Comparison of ENCODE assay signal across 22 cellular contexts in genomic region chr6:157157228-157157627, GRCh38.
DNase-seq lines count a peak whose midpoint lies in the region; ATAC-seq, FAIRE-seq and TF ChIP-seq lines count a peak whose summit lies in the region.
"Had no signal": no experiment of that assay in that cellular context is flagged by ENCODE, and none has a peak within 500 bp of the region (broad histone marks: within the 10 kb centered on the region; RNA-seq: fewer than 3 reads in every experiment).

No MANE protein-coding gene starts in this region.

- H3K36me3 Mint-ChIP-seq in stimulated activated naive B cell treated with anti-CD40 and anti-IgM and Interleukin-4, amounts not matched to agents 10 μg/mL and 1 μg/mL and 100 μg/mL, for 72 hours: peaks cover 27 to 48% of the 10 kb centered on the region in 2 donors
- H3K36me3 Mint-ChIP-seq in activated CD4-positive, alpha-beta T cell treated with anti-CD3 and anti-CD28 coated beads, Interleukin-2, amount 10 ng/mL, durations not matched to agents 24 days and 14 days (ENCODE audit: low read depth): peaks cover 21% of the 10 kb centered on the region

- ATAC-seq in HepG2: no peak
- no peak for ATAC-seq in right lobe of liver
- ATAC-seq in stimulated activated naive B cell treated with anti-CD40 and anti-IgM and Interleukin-4, amounts not matched to agents 10 μg/mL and 1 μg/mL and 100 μg/mL, for 72 hours (replicated peaks): no peak
- ATAC-seq in HG02870 (IDR thresholded peaks at IDR 0.05; ENCODE audit: unreplicated experiment): no peak
- ATAC-seq: effector memory CD8-positive, alpha-beta T cell; GM12878; left colon had no signal

- no peaks in the 10 kb centered on the region for H3K27me3 ChIP-seq in HepG2 (ENCODE audit: control insufficient read depth in 1 of 2, insufficient read depth in 2 of 2, low read length in 2 of 2)
- no peaks in the 10 kb centered on the region for H3K27me3 ChIP-seq in right lobe of liver
- H3K27me3 ChIP-seq: BLaER1, tibial artery had no signal

- FAIRE-seq in HepG2 (lab: Jason Lieb, UNC): no peak
- FAIRE-seq: GM12878, GM19239, small intestine had no signal

- H3K4me1 Mint-ChIP-seq in stimulated activated naive B cell treated with anti-CD40 and anti-IgM and Interleukin-4, amounts not matched to agents 10 μg/mL and 1 μg/mL and 100 μg/mL, for 72 hours: no peaks in the 10 kb centered on the region
- H3K4me1 Mint-ChIP-seq in activated CD4-positive, alpha-beta T cell treated with anti-CD3 and anti-CD28 coated beads, Interleukin-2, amount 10 ng/mL, durations not matched to agents 24 days and 14 days: peaks cover 6% of the 10 kb centered on the region
- H3K4me1 Mint-ChIP-seq: activated CD4-positive, alpha-beta T cell treated with anti-CD3 and anti-CD28 coated beads, Interleukin-2, amount 10 ng/mL, durations not matched to agents 7 days and 5 days had no signal

- H3K9me3 ChIP-seq in HepG2 (ENCODE audit: low read length) (no peaks in the 10 kb centered on the region), right lobe of liver (no peaks in the 10 kb centered on the region)
- H3K9me3 ChIP-seq: BLaER1, tibial artery had no signal

- no peak overlapping the region for H3K9ac ChIP-seq in HepG2 (ENCODE audit: insufficient read depth, low read depth, low read length)
- H3K9ac ChIP-seq: BLaER1 had no signal

- in situ Hi-C loops in HepG2 (cut with HindIII; ENCODE audit: extremely low pct_ligation_motif_present, low pct_unique_long_range_greater_than_20kb): no loop called here

- H3K27ac ChIP-seq in HepG2 (ENCODE audit: extremely low read length, insufficient read depth, low read length) (no peak overlapping the region), right lobe of liver (no peak overlapping the region)
- H3K27ac ChIP-seq: BLaER1, tibial artery had no signal

- H2AFZ ChIP-seq in HepG2 (ENCODE audit: low read length): no peak overlapping the region

- CTCF ChIA-PET in HepG2 (lab: Yijun Ruan, JAX; ENCODE audit: low intra/inter-chr PET ratio, low total read pairs): no interaction called here

- TF ChIP-seq RAD21 in HepG2 (CRISPR knock-in tag; IDR thresholded peaks at IDR 0.05): no peak

- no peak overlapping the region for H3K4me3 Mint-ChIP-seq in stimulated activated naive B cell treated with anti-CD40 and anti-IgM and Interleukin-4, amounts not matched to agents 10 μg/mL and 1 μg/mL and 100 μg/mL, for 72 hours
- H3K4me3 Mint-ChIP-seq in activated CD4-positive, alpha-beta T cell treated with anti-CD3 and anti-CD28 coated beads, Interleukin-2, amount 10 ng/mL, durations not matched to agents 24 days and 14 days: no peak overlapping the region
- H3K4me3 Mint-ChIP-seq: activated CD4-positive, alpha-beta T cell treated with anti-CD3 and anti-CD28 coated beads, Interleukin-2, amount 10 ng/mL, durations not matched to agents 7 days and 5 days; brain; effector memory CD8-positive, alpha-beta T cell; stimulated activated naive CD8-positive, alpha-beta T cell treated with anti-CD3 and anti-CD28 coated beads, Interleukin-15, Interleukin-2, amounts not matched to agents 100 ng/mL and 50 ng/mL, for 24 hours had no signal

- TF ChIP-seq POLR2A in HepG2 (IDR thresholded peaks at IDR 0.05; ENCODE audit: insufficient read depth in 1 of 2, low read depth in 2 of 2, low read length in 2 of 2) (no peak), right lobe of liver (IDR thresholded peaks at IDR 0.05) (no peak)

- no peak overlapping the region for H3K4me2 ChIP-seq in HepG2 (ENCODE audit: low read depth, low read length)
- H3K4me2 ChIP-seq: BLaER1 had no signal

- 97% methylated on average over 10 of the region's 10 CpGs for WGBS in HepG2 (ENCODE audit: low lambda C conversion rate)
- 95% methylated on average over 10 of the region's 10 CpGs for WGBS in right lobe of liver (ENCODE audit: insufficient coverage, low coverage, low lambda C conversion rate, missing lambda C conversion rate)

- TF ChIP-seq CTCF in HepG2 (CRISPR knock-in tag; IDR thresholded peaks at IDR 0.05): no peak
- no peak for TF ChIP-seq CTCF in right lobe of liver (IDR thresholded peaks at IDR 0.05)

- no peak overlapping the region for H3K4me3 ChIP-seq in HepG2 (replicated peaks in 1 of 3; ENCODE audit: insufficient read depth in 1 of 3, low read depth in 2 of 3, low read length in 3 of 3)
- no peak overlapping the region for H3K4me3 ChIP-seq in right lobe of liver
- H3K4me3 ChIP-seq: BLaER1, GM12878, tibial artery had no signal

- H3K36me3 ChIP-seq in HepG2 (replicated peaks in 1 of 2; ENCODE audit: control insufficient read depth in 1 of 2, insufficient read depth in 2 of 2, low read length in 2 of 2): peaks cover 12 to 24% of the 10 kb centered on the region in 2 experiments
- no peaks in the 10 kb centered on the region for H3K36me3 ChIP-seq in right lobe of liver

- no TSS peak for BruUV-seq in HepG2 (replicated peaks; lab: Mats Ljungman, UMichigan)

- H4K20me1 ChIP-seq in HepG2 (ENCODE audit: insufficient read depth, low read length): no peaks in the 10 kb centered on the region

- H3K4me1 ChIP-seq in HepG2 (ENCODE audit: insufficient read depth, low read length) (no peaks in the 10 kb centered on the region), right lobe of liver (no peaks in the 10 kb centered on the region)
- H3K4me1 ChIP-seq: BLaER1, tibial artery had no signal

- H3K27ac Mint-ChIP-seq in stimulated activated naive B cell treated with anti-CD40 and anti-IgM and Interleukin-4, amounts not matched to agents 10 μg/mL and 1 μg/mL and 100 μg/mL, for 72 hours: peak overlapping the region; percentile 43
- H3K27ac Mint-ChIP-seq in activated CD4-positive, alpha-beta T cell treated with anti-CD3 and anti-CD28 coated beads, Interleukin-2, amount 10 ng/mL, durations not matched to agents 24 days and 14 days: no peak overlapping the region
- H3K27ac Mint-ChIP-seq: activated CD4-positive, alpha-beta T cell treated with anti-CD3 and anti-CD28 coated beads, Interleukin-2, amount 10 ng/mL, durations not matched to agents 7 days and 5 days; effector memory CD8-positive, alpha-beta T cell; stimulated activated naive CD8-positive, alpha-beta T cell treated with anti-CD3 and anti-CD28 coated beads, Interleukin-15, Interleukin-2, amounts not matched to agents 100 ng/mL and 50 ng/mL, for 24 hours had no signal

- DNase-seq in HepG2 (ENCODE audit: low spot score) (no peak), right lobe of liver (no peak), NCI-H2107 (lab: John Stamatoyannopoulos, UW) (peak; percentile 15), SHP77 (lab: John Stamatoyannopoulos, UW) (peak; percentile 56 to 74), mesenteric fat pad (ENCODE audit: low spot score) (no peak)
- no peak for DNase-seq in stimulated activated naive B cell treated with anti-CD40 and anti-IgM and Interleukin-4, amounts not matched to agents 10 μg/mL and 1 μg/mL and 100 μg/mL, for 72 hours
- no peak for DNase-seq in activated CD4-positive, alpha-beta T cell treated with anti-CD3 and anti-CD28 coated beads, Interleukin-2, amount 10 ng/mL, durations not matched to agents 24 days and 14 days
- DNase-seq: activated CD4-positive, alpha-beta T cell treated with anti-CD3 and anti-CD28 coated beads, Interleukin-2, amount 10 ng/mL, durations not matched to agents 7 days and 5 days; activated effector memory CD4-positive, alpha-beta T cell treated with anti-CD3 and anti-CD28 coated beads, Interleukin-2, amount 50 U/mL, for 16 hours; effector memory CD8-positive, alpha-beta T cell; H7; left colon; NCI-H1092 treated with DMSO at 0.1 percent for 48 hours; NCI-H446; small intestine; tibial artery had no signal

- H3K79me2 ChIP-seq in HepG2 (ENCODE audit: insufficient read depth, low read length): no peaks in the 10 kb centered on the region

- intact Hi-C loops in HepG2 (cut with micrococcal nuclease; ENCODE audit: unreplicated experiment): no loop called here
- intact Hi-C loops in right lobe of liver (cut with DNase I): no loop called here
- intact Hi-C loops in activated CD4-positive, alpha-beta T cell treated with anti-CD3 and anti-CD28 coated beads, Interleukin-2, amount 10 ng/mL, durations not matched to agents 24 days and 14 days (cut with micrococcal nuclease): no loop called here

- POLR2A ChIA-PET in HepG2 (lab: Yijun Ruan, JAX): no interaction called here

- TF ChIP-seq EP300 in HepG2 (IDR thresholded peaks at IDR 0.05; ENCODE audit: low read depth in 2 of 2, low read length in 2 of 2) (no peak), HepG2 (CRISPR knock-in tag; IDR thresholded peaks at IDR 0.05; ENCODE audit: borderline replicate concordance) (no peak)

- H3K27me3 Mint-ChIP-seq in stimulated activated naive B cell treated with anti-CD40 and anti-IgM and Interleukin-4, amounts not matched to agents 10 μg/mL and 1 μg/mL and 100 μg/mL, for 72 hours: no peaks in the 10 kb centered on the region
- H3K27me3 Mint-ChIP-seq in activated CD4-positive, alpha-beta T cell treated with anti-CD3 and anti-CD28 coated beads, Interleukin-2, amount 10 ng/mL, durations not matched to agents 24 days and 14 days: no peaks in the 10 kb centered on the region
- H3K27me3 Mint-ChIP-seq: activated CD4-positive, alpha-beta T cell treated with anti-CD3 and anti-CD28 coated beads, Interleukin-2, amount 10 ng/mL, durations not matched to agents 7 days and 5 days; brain; effector memory CD8-positive, alpha-beta T cell; stimulated activated naive CD8-positive, alpha-beta T cell treated with anti-CD3 and anti-CD28 coated beads, Interleukin-15, Interleukin-2, amounts not matched to agents 100 ng/mL and 50 ng/mL, for 24 hours had no signal

- H3K9me3 Mint-ChIP-seq in stimulated activated naive B cell treated with anti-CD40 and anti-IgM and Interleukin-4, amounts not matched to agents 10 μg/mL and 1 μg/mL and 100 μg/mL, for 72 hours: no peaks in the 10 kb centered on the region
- H3K9me3 Mint-ChIP-seq in activated CD4-positive, alpha-beta T cell treated with anti-CD3 and anti-CD28 coated beads, Interleukin-2, amount 10 ng/mL, durations not matched to agents 24 days and 14 days: no peaks in the 10 kb centered on the region
- H3K9me3 Mint-ChIP-seq: activated CD4-positive, alpha-beta T cell treated with anti-CD3 and anti-CD28 coated beads, Interleukin-2, amount 10 ng/mL, durations not matched to agents 7 days and 5 days; brain; effector memory CD8-positive, alpha-beta T cell; stimulated activated naive CD8-positive, alpha-beta T cell treated with anti-CD3 and anti-CD28 coated beads, Interleukin-15, Interleukin-2, amounts not matched to agents 100 ng/mL and 50 ng/mL, for 24 hours had no signal

TF ChIP-seq in HepG2, 621 proteins besides CTCF, POLR2A, EP300 and RAD21:
- TF ChIP-seq SYNCRIP (IDR thresholded peaks at IDR 0.05; ENCODE audit: insufficient read depth, low read depth, low read length): no peak
- no peak for TF ChIP-seq ZFP62 (CRISPR knock-in tag; IDR thresholded peaks at IDR 0.05)
- peak; percentile 89 for TF ChIP-seq RBM22 (optimal IDR thresholded peaks at IDR 0.05; ENCODE audit: low read length)

Comparison
In these comparisons a context has a peak if more than half of its experiments do, and no peak if none do; other contexts are left out.
1. DNase-seq: peak in NCI-H2107 (single experiment) and SHP77 (2 of 2); none in HepG2 (single experiment), right lobe of liver (0 of 3), stimulated activated naive B cell treated with anti-CD40 and anti-IgM and Interleukin-4, amounts not matched to agents 10 μg/mL and 1 μg/mL and 100 μg/mL, for 72 hours (single experiment), activated CD4-positive, alpha-beta T cell treated with anti-CD3 and anti-CD28 coated beads, Interleukin-2, amount 10 ng/mL, durations not matched to agents 24 days and 14 days (single experiment) and mesenteric fat pad (single experiment).